1 cellular context compared by ENCODE assay signal in genomic region chrX:387729-388128, GRCh38.
TF ChIP-seq lines count a peak whose summit lies in the region.

No MANE protein-coding gene starts in this region.

TF ChIP-seq in GM12878, 131 proteins besides CTCF, POLR2A, EP300 and RAD21 (continued from another document):
- TF ChIP-seq BHLHE40 (IDR thresholded peaks at IDR 0.05; ENCODE audit: borderline replicate concordance in 1 of 2, low read depth in 2 of 2, low read length in 1 of 2): no peak
